Comparison of ENCODE assay signal across 2 cellular contexts in genomic region chr5:96333397-96333790, GRCh38.
TF ChIP-seq lines count a peak whose summit lies in the region.

No MANE protein-coding gene starts in this region.

TF ChIP-seq in IMR-90, 13 proteins besides CTCF, POLR2A, EP300 and RAD21:
- TF ChIP-seq RFX5 (IDR thresholded peaks at IDR 0.05; ENCODE audit: low read depth, low read length) (no peak), SMC3 (IDR thresholded peaks at IDR 0.05; ENCODE audit: low read depth, low read length) (no peak), MAZ (IDR thresholded peaks at IDR 0.05; ENCODE audit: borderline replicate concordance, low read depth, low read length) (no peak), MXI1 (IDR thresholded peaks at IDR 0.05; ENCODE audit: borderline replicate concordance, low read depth, low read length) (no peak), MAFK (IDR thresholded peaks at IDR 0.05; ENCODE audit: low read depth, low read length) (no peak), ELK1 (IDR thresholded peaks at IDR 0.05; ENCODE audit: borderline replicate concordance, low read depth, low read length) (no peak), CEBPB (IDR thresholded peaks at IDR 0.05; ENCODE audit: low read depth, low read length) (no peak), NFE2L2 (IDR thresholded peaks at IDR 0.05; ENCODE audit: low read depth, low read length) (no peak), CHD1 (IDR thresholded peaks at IDR 0.05; ENCODE audit: low read depth, low read length) (no peak), FOS (IDR thresholded peaks at IDR 0.05; ENCODE audit: low read depth, low read length) (no peak), BHLHE40 (IDR thresholded peaks at IDR 0.05; ENCODE audit: low read depth, low read length) (no peak), USF2 (IDR thresholded peaks at IDR 0.05; ENCODE audit: low read depth, low read length) (no peak), RCOR1 (IDR thresholded peaks at IDR 0.05; ENCODE audit: insufficient replicate concordance, low read length) (no peak)

TF ChIP-seq in H1, 55 proteins besides CTCF, POLR2A, EP300 and RAD21 (continued from another document):
- TF ChIP-seq CHD7 (IDR thresholded peaks at IDR 0.05; ENCODE audit: insufficient replicate concordance, low read length) (no peak), HDAC2 (IDR thresholded peaks at IDR 0.05; ENCODE audit: borderline replicate concordance in 1 of 2, low read depth in 2 of 2, low read length in 2 of 2) (no peak), CREB1 (IDR thresholded peaks at IDR 0.05) (no peak), POU5F1 (IDR thresholded peaks at IDR 0.05; ENCODE audit: low read depth, low read length) (no peak), CHD2 (IDR thresholded peaks at IDR 0.05; ENCODE audit: low read length) (no peak)
TF ChIP-seq in H1: peak in this region for 0.
